ENCODE assay signal across 8 cellular contexts in the genomic region with DNA sequence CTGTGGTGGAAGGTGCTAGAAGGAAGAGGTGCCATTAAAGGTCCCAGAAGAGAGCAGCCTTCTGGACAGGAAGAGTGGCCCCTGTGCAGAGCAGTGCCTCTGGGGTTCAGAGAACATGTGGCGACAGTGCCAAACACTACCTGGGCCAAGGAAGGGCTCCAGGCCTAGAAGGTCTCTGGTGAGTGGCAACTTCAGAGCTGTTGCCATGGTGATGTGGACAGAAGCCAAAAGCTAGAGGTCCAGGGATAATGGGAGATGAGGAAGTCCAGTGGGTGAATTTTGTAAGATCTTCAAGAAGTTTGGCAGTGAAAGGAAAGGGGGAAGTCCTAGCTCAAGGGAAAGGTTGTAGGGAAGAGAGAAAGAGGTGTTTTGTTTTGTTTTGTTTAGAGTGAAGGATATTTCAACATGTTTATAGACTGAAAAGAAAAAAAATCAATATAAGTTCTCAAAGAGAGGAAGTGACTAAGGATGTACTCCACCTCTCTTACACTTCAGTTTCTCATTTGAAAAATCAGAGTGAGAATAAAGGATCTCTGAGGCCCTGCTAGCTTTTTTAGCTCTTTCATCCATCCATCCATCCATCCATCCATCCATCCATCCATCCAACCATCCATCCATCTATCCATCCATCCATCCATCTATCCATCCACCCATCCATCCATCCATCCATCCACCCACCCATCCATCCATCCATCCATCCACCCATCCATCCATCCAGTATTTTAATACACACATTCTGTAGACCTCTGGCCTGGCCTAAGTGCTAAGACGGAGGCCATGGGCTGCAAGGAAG.
DNase-seq lines count a peak whose midpoint lies in the region; ATAC-seq, FAIRE-seq and TF ChIP-seq lines count a peak whose summit lies in the region.

No MANE protein-coding gene starts in this region.

- peak; percentile 23 for ATAC-seq in left ventricle myocardium superior
- ATAC-seq in effector memory CD8-positive, alpha-beta T cell (replicated peaks), result peak; percentile 67

- H3K27ac ChIP-seq in left ventricle myocardium inferior (replicated peaks) (no peak overlapping the region), OCI-LY1 (ENCODE audit: low read depth, low read length, poor library complexity, severe bottlenecking) (peak overlapping the region; percentile 67), A673 (ENCODE audit: low read depth, low read length, poor library complexity, severe bottlenecking) (no peak overlapping the region)

- POLR2A ChIA-PET in A673 (lab: Charles Lee; ENCODE audit: low non-redundant PET), result no interaction called here

- no peaks in the 10 kb centered on the region for H3K36me3 Mint-ChIP-seq in effector memory CD8-positive, alpha-beta T cell (ENCODE audit: insufficient read depth)

- H3K9me3 Mint-ChIP-seq in effector memory CD8-positive, alpha-beta T cell, result no peaks in the 10 kb centered on the region

- H3K27me3 ChIP-seq in left ventricle myocardium inferior (ENCODE audit: low read depth) (no peaks in the 10 kb centered on the region), OCI-LY1 (ENCODE audit: insufficient read depth, low read length) (no peaks in the 10 kb centered on the region), H7 (ENCODE audit: control insufficient read depth, insufficient read depth, low read length) (no peaks in the 10 kb centered on the region), A673 (replicated peaks; ENCODE audit: insufficient read depth, low read depth, low read length, poor library complexity) (no peaks in the 10 kb centered on the region)

- H3K79me2 ChIP-seq in OCI-LY1 (ENCODE audit: insufficient read depth, low read length), result no peaks in the 10 kb centered on the region

- H4K20me1 ChIP-seq in OCI-LY1 (ENCODE audit: insufficient read depth, low read length), result no peaks in the 10 kb centered on the region

- no peak for FAIRE-seq in urothelium cell line (lab: Jason Lieb, UNC)

- H3K4me3 ChIP-seq in left ventricle myocardium inferior, result no peak overlapping the region
- H3K4me3 ChIP-seq in OCI-LY1 (ENCODE audit: low read depth, low read length, poor library complexity, severe bottlenecking), result no peak overlapping the region
- no peak overlapping the region for H3K4me3 ChIP-seq in H7 (ENCODE audit: insufficient read depth, low read depth, low read length)
- H3K4me3 ChIP-seq in A673 (ENCODE audit: low read depth, low read length, poor library complexity, severe bottlenecking), result no peak overlapping the region

- H2AFZ ChIP-seq in OCI-LY1 (ENCODE audit: low read length), result no peak overlapping the region

- CTCF ChIA-PET in A673 (lab: Charles Lee), result no interaction called here

- intact Hi-C loops in left ventricle myocardium superior (cut with micrococcal nuclease) (no loop called here), left ventricle myocardium inferior (cut with micrococcal nuclease) (no loop called here), A673 (cut with micrococcal nuclease; ENCODE audit: unreplicated experiment) (no loop called here)

- no TSS peak for BruUV-seq in A673 (replicated peaks; lab: Mats Ljungman, UMichigan)

- no peak for TF ChIP-seq CTCF in left ventricle myocardium inferior (IDR thresholded peaks at IDR 0.05; ENCODE audit: borderline replicate concordance)
- no peak for TF ChIP-seq CTCF in OCI-LY1 (IDR thresholded peaks at IDR 0.05; ENCODE audit: low read length)
- no peak for TF ChIP-seq CTCF in A673 (conservative IDR thresholded peaks at IDR 0.05; ENCODE audit: low read depth, low read length)

- H3K27me3 Mint-ChIP-seq in effector memory CD8-positive, alpha-beta T cell, result no peaks in the 10 kb centered on the region

- H3K4me3 Mint-ChIP-seq in effector memory CD8-positive, alpha-beta T cell, result peak overlapping the region in 1 of 2 donors; percentile 49

- H3K9me2 ChIP-seq in OCI-LY1 (ENCODE audit: low read depth, low read length), result no peaks in the 10 kb centered on the region

- H3K27ac Mint-ChIP-seq in effector memory CD8-positive, alpha-beta T cell, result peak overlapping the region; percentile 1 to 89

- H3K4me1 ChIP-seq in left ventricle myocardium inferior (peaks cover 34% of the 10 kb centered on the region), OCI-LY1 (ENCODE audit: insufficient read depth, low read length, severe bottlenecking) (peaks cover 71% of the 10 kb centered on the region), A673 (ENCODE audit: insufficient read depth, low read length, poor library complexity, severe bottlenecking) (no peaks in the 10 kb centered on the region)

- DNase-seq in left ventricle myocardium superior, result no peak
- DNase-seq in left ventricle myocardium inferior, result no peak
- DNase-seq in effector memory CD8-positive, alpha-beta T cell, result no peak
- DNase-seq in urothelium cell line (ENCODE audit: low spot score), result peak; percentile 56
- no peak for DNase-seq in H7
- no peak for DNase-seq in HuH-7.5 (ENCODE audit: low spot score)
- no peak for DNase-seq in A673 (ENCODE audit: low spot score)

- no peak overlapping the region for H3K9ac ChIP-seq in OCI-LY1 (ENCODE audit: low read length)

- H3K36me3 ChIP-seq in left ventricle myocardium inferior (no peaks in the 10 kb centered on the region), OCI-LY1 (ENCODE audit: insufficient read depth, low read length) (no peaks in the 10 kb centered on the region), H7 (replicated peaks; ENCODE audit: control insufficient read depth, insufficient read depth, low read length) (no peaks in the 10 kb centered on the region), A673 (ENCODE audit: insufficient read depth, low read length, poor library complexity, severe bottlenecking) (no peaks in the 10 kb centered on the region)

- H3K9me3 ChIP-seq in left ventricle myocardium inferior (replicated peaks) (no peaks in the 10 kb centered on the region), OCI-LY1 (ENCODE audit: low read length) (no peaks in the 10 kb centered on the region), A673 (ENCODE audit: low read depth, low read length, poor library complexity, severe bottlenecking) (no peaks in the 10 kb centered on the region)

- no peaks in the 10 kb centered on the region for H3F3A ChIP-seq in OCI-LY1 (ENCODE audit: insufficient read depth, low read length)

- H3K4me1 Mint-ChIP-seq in effector memory CD8-positive, alpha-beta T cell (ENCODE audit: low read depth in 2 of 2), result peaks cover 38 to 40% of the 10 kb centered on the region in 2 donors

- no peak overlapping the region for H3K4me2 ChIP-seq in OCI-LY1 (ENCODE audit: low read length)
